Comparison of ENCODE assay signal across 1 cellular context in genomic region chr10:99621454-99622246, GRCh38.
TF ChIP-seq lines count a peak whose summit lies in the region.

No MANE protein-coding gene starts in this region.

TF ChIP-seq in HepG2, 621 proteins besides CTCF, POLR2A, EP300 and RAD21 (continues in another document):
- no peak for TF ChIP-seq ZKSCAN8 (CRISPR knock-in tag; IDR thresholded peaks at IDR 0.05; ENCODE audit: borderline replicate concordance)
- no peak for TF ChIP-seq ZNF747 (CRISPR knock-in tag; IDR thresholded peaks at IDR 0.05; ENCODE audit: borderline replicate concordance)
- peak; percentile 84; the same call in 1 of the 2 replicates for TF ChIP-seq ZNF724P (CRISPR knock-in tag; IDR thresholded peaks at IDR 0.05; ENCODE audit: borderline replicate concordance)
- TF ChIP-seq CREB1 (IDR thresholded peaks at IDR 0.05), result no peak
- TF ChIP-seq CREB1 (CRISPR knock-in tag; IDR thresholded peaks at IDR 0.05), result no peak; the same call in 1 of the 2 replicates
- TF ChIP-seq GTF2F1 (IDR thresholded peaks at IDR 0.05; ENCODE audit: low read length), result no peak
- no peak for TF ChIP-seq HOXD1 (CRISPR knock-in tag; IDR thresholded peaks at IDR 0.05)
- TF ChIP-seq TRAFD1 (CRISPR knock-in tag; IDR thresholded peaks at IDR 0.05; ENCODE audit: borderline replicate concordance), result no peak
- TF ChIP-seq CBX1 (IDR thresholded peaks at IDR 0.05; ENCODE audit: low read depth), result no peak
- no peak for TF ChIP-seq JUNB (CRISPR knock-in tag; IDR thresholded peaks at IDR 0.05; ENCODE audit: borderline replicate concordance)
- no peak for TF ChIP-seq NCOA2 (CRISPR knock-in tag; IDR thresholded peaks at IDR 0.05)
- TF ChIP-seq POLR2G (IDR thresholded peaks at IDR 0.05; ENCODE audit: low read depth, low read length), result peak; percentile 75; the same call in 1 of the 2 replicates
- 0 out of 4 replicates have a peak, but pooled peaks of 1 of the 2 experiments have one; percentile 6 for TF ChIP-seq HMGXB4 (CRISPR knock-in tag; IDR thresholded peaks at IDR 0.05; ENCODE audit: borderline replicate concordance in 1 of 2, low read depth in 1 of 2)
- TF ChIP-seq ZNF609 (CRISPR knock-in tag; IDR thresholded peaks at IDR 0.05; ENCODE audit: borderline replicate concordance), result no peak
- no peak for TF ChIP-seq MAFK (conservative IDR thresholded peaks at IDR 0.05 in 1 of 2, IDR thresholded peaks at IDR 0.05 in 1 of 2; ENCODE audit: low read length in 2 of 2)
- TF ChIP-seq ETV6 (CRISPR knock-in tag; conservative IDR thresholded peaks at IDR 0.05), result 0 out of 2 replicates have a peak, but pooled peaks have one; percentile 26
- TF ChIP-seq NFE2L2 (IDR thresholded peaks at IDR 0.05; ENCODE audit: low read length), result no peak
- no peak for TF ChIP-seq TBL1XR1 (IDR thresholded peaks at IDR 0.05; ENCODE audit: borderline replicate concordance, low read length, partially characterized antibody)
- TF ChIP-seq CSRNP1 (CRISPR knock-in tag; IDR thresholded peaks at IDR 0.05), result no peak
- no peak for TF ChIP-seq SRSF4 (IDR thresholded peaks at IDR 0.05; ENCODE audit: low read depth, low read length, poor library complexity, severe bottlenecking)
- no peak for TF ChIP-seq ZNF142 (CRISPR knock-in tag; IDR thresholded peaks at IDR 0.05)
- TF ChIP-seq SMARCC2 (IDR thresholded peaks at IDR 0.05), result no peak
- TF ChIP-seq CREB3 (CRISPR knock-in tag; IDR thresholded peaks at IDR 0.05), result no peak
- TF ChIP-seq ZSCAN30 (CRISPR knock-in tag; IDR thresholded peaks at IDR 0.05), result peak; percentile 59; the same call in 1 of the 2 replicates
- no peak for TF ChIP-seq SAFB2 (CRISPR knock-in tag; IDR thresholded peaks at IDR 0.05; ENCODE audit: borderline replicate concordance, low read depth)
- TF ChIP-seq ZFP36L1 (CRISPR knock-in tag; IDR thresholded peaks at IDR 0.05), result no peak
- no peak for TF ChIP-seq ZNF234 (CRISPR knock-in tag; conservative IDR thresholded peaks at IDR 0.05)
- no peak for TF ChIP-seq ZUFSP (CRISPR knock-in tag; IDR thresholded peaks at IDR 0.05; ENCODE audit: borderline replicate concordance)
- TF ChIP-seq SCMH1 (CRISPR knock-in tag; IDR thresholded peaks at IDR 0.05; ENCODE audit: borderline replicate concordance), result no peak
- no peak for TF ChIP-seq NFE2 (CRISPR knock-in tag; IDR thresholded peaks at IDR 0.05)
- TF ChIP-seq AHR (CRISPR knock-in tag; IDR thresholded peaks at IDR 0.05), result 0 out of 2 replicates have a peak, but pooled peaks have one; percentile 26
- no peak for TF ChIP-seq ATM (IDR thresholded peaks at IDR 0.05; ENCODE audit: borderline replicate concordance)
- TF ChIP-seq GRHL1 (CRISPR knock-in tag; conservative IDR thresholded peaks at IDR 0.05), result no peak
- no peak for TF ChIP-seq STAT5B (CRISPR knock-in tag; IDR thresholded peaks at IDR 0.05)
- no peak for TF ChIP-seq ZNF24 (IDR thresholded peaks at IDR 0.05)
- TF ChIP-seq JUN (CRISPR knock-in tag; IDR thresholded peaks at IDR 0.05), result no peak
- TF ChIP-seq ZSCAN20 (CRISPR knock-in tag; IDR thresholded peaks at IDR 0.05; ENCODE audit: borderline replicate concordance), result peak; percentile 50; the same call in 1 of the 2 replicates
- no peak for TF ChIP-seq SMC3 (IDR thresholded peaks at IDR 0.05; ENCODE audit: low read length)
- TF ChIP-seq ZNF652 (CRISPR knock-in tag; IDR thresholded peaks at IDR 0.05; ENCODE audit: borderline replicate concordance, low read depth), result peak; percentile 53
- no peak for TF ChIP-seq ZNF660 (CRISPR knock-in tag; IDR thresholded peaks at IDR 0.05; ENCODE audit: borderline replicate concordance, low read depth)
- peak; percentile 73; the same call in 1 of the 2 replicates for TF ChIP-seq YEATS4 (CRISPR knock-in tag; IDR thresholded peaks at IDR 0.05; ENCODE audit: borderline replicate concordance)
- TF ChIP-seq BHLHE40 (IDR thresholded peaks at IDR 0.05; ENCODE audit: low read length), result no peak
- TF ChIP-seq DMAP1 (CRISPR knock-in tag; IDR thresholded peaks at IDR 0.05), result peak; percentile 14; the same call in 1 of the 2 replicates
- TF ChIP-seq TRIM24 (CRISPR knock-in tag; IDR thresholded peaks at IDR 0.05), result 0 out of 2 replicates have a peak, but pooled peaks have one; percentile 33
